In genomic region chr1:93344886-93345632, GRCh38 we compare ENCODE assay signal across 8 cellular contexts. TPM values are rescaled to one million over a fixed set of nuclear protein-coding genes. Genes with fewer than 3 reads are reported as not detected.
A peak's percentile ranks its signal among the peaks of the same experiment; 100 is the strongest.
DNase-seq lines count a peak whose midpoint lies in the region; ATAC-seq, FAIRE-seq and TF ChIP-seq lines count a peak whose summit lies in the region.

No MANE protein-coding gene starts in this region.

- H3K9me3 ChIP-seq in A549 (no peaks in the 10 kb centered on the region), stomach smooth muscle (ENCODE audit: control insufficient read depth in 2 of 2, low read length in 2 of 2) (no peaks in the 10 kb centered on the region)

- POLR2A ChIA-PET in A549 (lab: Yijun Ruan, JAX), result interaction anchor here (0.5 to 1.6 kb wide), 15 partner anchors 8 to 501 kb away, joined by 3 to 12 read pairs (median 4); partner anchors contain the start of gene MTF2

- H3K36me3 ChIP-seq in stomach smooth muscle (ENCODE audit: control insufficient read depth in 2 of 2, insufficient read depth in 2 of 2, low read length in 2 of 2), result no peaks in the 10 kb centered on the region

- peak overlapping the region; percentile 78 for H3K4me2 ChIP-seq in A549

- CTCF ChIA-PET in A549 (lab: Yijun Ruan, JAX), result interaction anchor here (0.6 to 2.8 kb wide), 6 partner anchors 8 to 272 kb away, joined by 3 to 11 read pairs (median 4); no protein-coding TSS in a partner anchor

- H3K27ac ChIP-seq in A549 (peak overlapping the region; percentile 98 to 99), angular gyrus (ENCODE audit: low read depth, low read length) (peak overlapping the region; percentile 96), stomach smooth muscle (ENCODE audit: low read length) (peak overlapping the region; percentile 88)

- no peak for TF ChIP-seq POLR2A in A549 (IDR thresholded peaks at IDR 0.05; ENCODE audit: low read length)

- no peaks in the 10 kb centered on the region for H3K27me3 ChIP-seq in stomach smooth muscle (ENCODE audit: control insufficient read depth in 1 of 2, insufficient read depth in 2 of 2, low read length in 2 of 2)

- H3K4me3 ChIP-seq in A549, result peak overlapping the region; percentile 86
- peak overlapping the region; percentile 89 for H3K4me3 ChIP-seq in LNCaP clone FGC (ENCODE audit: low read depth, low read length)
- H3K4me3 ChIP-seq in stomach smooth muscle (ENCODE audit: low read length in 2 of 2), result peak overlapping the region; percentile 83

- H3K9ac ChIP-seq in stomach smooth muscle (ENCODE audit: low read length in 2 of 2), result peak overlapping the region; percentile 84 to 90

- H3K4me1 ChIP-seq in A549 (peaks cover 25% of the 10 kb centered on the region; the same call in 2 of the 3 replicates), stomach smooth muscle (ENCODE audit: control insufficient read depth, insufficient read depth, low read length) (peaks cover 5% of the 10 kb centered on the region)

- no peak for DNase-seq in A549 (ENCODE audit: low read depth in 1 of 2, low spot score in 1 of 2)
- no peak for DNase-seq in LNCaP clone FGC (ENCODE audit: low read depth)
- DNase-seq in iris pigment epithelial cell (ENCODE audit: low read depth), result peak; percentile 17
- no peak for DNase-seq in EL

- whole genome bisulfite sequencing in A549 (ENCODE audit: missing lambda C conversion rate), result 20% methylated on average over 10 of the region's 12 CpGs

- no peak for TF ChIP-seq EP300 in A549 (IDR thresholded peaks at IDR 0.05)

- no peak for TF ChIP-seq CTCF in A549 (IDR thresholded peaks at IDR 0.05)
- no peak for TF ChIP-seq CTCF in LNCaP clone FGC (IDR thresholded peaks at IDR 0.05; ENCODE audit: control insufficient read depth, extremely low read depth, insufficient read depth)

- no peak for FAIRE-seq in A549 (lab: Jason Lieb, UNC)

- ATAC-seq in A549 (peak; percentile 15 to 51; a peak in 5 of 6 replicates), GM18499 (IDR thresholded peaks at IDR 0.05; ENCODE audit: insufficient read depth, unreplicated experiment) (peak; percentile 16), HG02610 (IDR thresholded peaks at IDR 0.05; ENCODE audit: unreplicated experiment) (no peak)

- TF ChIP-seq RAD21 in A549 (conservative IDR thresholded peaks at IDR 0.05 in 1 of 2, IDR thresholded peaks at IDR 0.05 in 1 of 2), result no peak

TF ChIP-seq in A549, 52 proteins besides CTCF, POLR2A, EP300 and RAD21:
- no peak for TF ChIP-seq ZNF302 (CRISPR knock-in tag; IDR thresholded peaks at IDR 0.05)
- no peak for TF ChIP-seq EHF (CRISPR knock-in tag; IDR thresholded peaks at IDR 0.05)
- 0 out of 2 replicates have a peak, but pooled peaks have one; percentile 52 for TF ChIP-seq HOXA7 (CRISPR knock-in tag; IDR thresholded peaks at IDR 0.05)

RNA-seq across cellular contexts. Expression of gene DR1, which starts 0.6 kb away (rescaled TPM):
- polyA plus RNA-seq in A549 (2011; rRNA removed), result 30.8 and 39.8 TPM in 2 replicates
- 7.7 and 9.2 TPM in 2 replicates for polyA plus RNA-seq in A549 (2012; cell fraction: cytosol; rRNA removed)
- polyA plus RNA-seq in A549 (2012; cell fraction: nucleus; rRNA removed), result 2.4 and 3.8 TPM in 2 replicates
- polyA plus RNA-seq in A549 (2017; fragmentation: RNase III; extraction: RNeasy Plus Mini Kit Qiagen cat#74134 plus additional on column Dnase treatment), result 20.9 to 22.5 TPM (median 22.0 TPM) in 3 replicates
- 22.3 and 27.7 TPM in 2 replicates for polyA minus RNA-seq in A549 (2011; rRNA and poly(A)+ RNA removed)
